In the genomic region with DNA sequence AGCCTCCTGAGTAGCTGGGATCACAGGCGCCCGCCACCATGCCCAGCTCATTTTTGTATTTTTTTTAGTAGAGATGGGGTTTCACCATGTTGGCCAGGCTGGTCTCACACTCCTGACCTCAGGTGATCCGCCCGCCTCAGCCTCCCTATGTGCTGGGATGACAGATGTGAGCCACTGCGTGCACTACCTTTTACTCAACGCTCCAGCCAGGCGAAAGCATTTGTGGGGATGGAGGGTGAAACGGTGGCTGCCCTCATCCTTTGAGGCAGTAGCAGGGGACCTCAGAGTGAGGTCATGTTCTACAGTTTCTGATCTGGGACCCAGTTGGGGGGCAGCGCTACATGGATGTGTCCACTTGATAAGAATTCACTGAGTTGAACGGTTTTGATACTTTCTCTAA, we compare ENCODE assay signal across 20 cellular contexts.
"Had no signal": no experiment of that assay in that cellular context is flagged by ENCODE, and none has a peak within 500 bp of the region (broad histone marks: within the 10 kb centered on the region; RNA-seq: fewer than 3 reads in every experiment).

No MANE protein-coding gene starts in this region.

- H3K36me3 Mint-ChIP-seq: mesothelial cell of epicardium had no signal

- H3K4me3 ChIP-seq: coronary artery, dorsolateral prefrontal cortex, esophagus muscularis mucosa, gastrocnemius medialis, heart right ventricle, left lung, lower lobe of right lung, mucosa of descending colon had no signal

- H3K27ac Mint-ChIP-seq: mesothelial cell of epicardium had no signal

- H3K4me1 ChIP-seq: esophagus muscularis mucosa, gastrocnemius medialis, heart right ventricle, left lung, lower lobe of right lung had no signal

- H3K4me3 Mint-ChIP-seq: mesothelial cell of epicardium had no signal

- DNase-seq: dermis blood vessel endothelial cell; dorsolateral prefrontal cortex; effector CD4-positive, alpha-beta T cell; effector memory CD4-positive, alpha-beta T cell; foreskin fibroblast; foreskin melanocyte; gastrocnemius medialis; glutamatergic neuron; head of caudate nucleus; heart right ventricle; hippocampal formation; left cardiac atrium; left ventricle myocardium superior; lower lobe of right lung; mesenchymal stem cell; mucosa of descending colon had no signal

- H3K27me3 ChIP-seq: dorsolateral prefrontal cortex, esophagus muscularis mucosa, heart right ventricle, left lung had no signal

- H3K27ac ChIP-seq: coronary artery, dorsolateral prefrontal cortex, esophagus muscularis mucosa, gastrocnemius medialis, heart right ventricle, left lung, lower lobe of right lung had no signal

- H3K4me1 Mint-ChIP-seq: mesothelial cell of epicardium had no signal

- H3K9me3 ChIP-seq: esophagus muscularis mucosa, gastrocnemius medialis, heart right ventricle, left lung, lower lobe of right lung, mucosa of descending colon had no signal

- ATAC-seq: heart right ventricle, left cardiac atrium, left lung, left ventricle myocardium superior, lower lobe of right lung, mucosa of descending colon had no signal

- H3K36me3 ChIP-seq: esophagus muscularis mucosa, gastrocnemius medialis, heart right ventricle, left lung, lower lobe of right lung had no signal
